Comparison of ENCODE assay signal across 1 cellular context in genomic region chr15:72873379-72874233, GRCh38.
TF ChIP-seq lines count a peak whose summit lies in the region.

No MANE protein-coding gene starts in this region.

TF ChIP-seq in IMR-90, 13 proteins besides CTCF, POLR2A, EP300 and RAD21 (continued from another document):
- no peak for TF ChIP-seq ELK1 (IDR thresholded peaks at IDR 0.05; ENCODE audit: borderline replicate concordance, low read depth, low read length)
